ENCODE assay signal across 8 cellular contexts in genomic region chr1:203861379-203862184, GRCh38. TPM values are rescaled to one million over a fixed set of nuclear protein-coding genes. Genes with fewer than 3 reads are reported as not detected.
A peak's percentile ranks its signal among the peaks of the same experiment; 100 is the strongest.
DNase-seq lines count a peak whose midpoint lies in the region; ATAC-seq and TF ChIP-seq lines count a peak whose summit lies in the region.

Gene SNRPE (plus strand): TSS chr1:203861599. CDS start chr1:203861660, 61 bp downstream.

- H3K4me1 ChIP-seq in BE2C = no peaks in the 10 kb centered on the region; the same call in 1 of the 2 replicates

- DNase-seq in BE2C (peak; percentile 96), NCI-H510A (lab: John Stamatoyannopoulos, UW) (peak; percentile 94), cerebellum (ENCODE audit: low spot score) (peak; percentile 98), kidney epithelial cell (ENCODE audit: low read depth) (peak; percentile 89)
- peak; percentile 94 for DNase-seq in activated CD4-positive, alpha-beta T cell treated with anti-CD3 and anti-CD28 coated beads for 1 hour
- DNase-seq in stimulated activated CD4-positive, alpha-beta T cell treated with anti-CD3 and anti-CD28 coated beads, Interleukin-15, amount 100 ng/mL, for 48 hours (ENCODE audit: low read depth in 2 of 2) = peak; percentile 93

- H3K36me3 ChIP-seq in BE2C (peaks cover 37% of the 10 kb centered on the region), kidney epithelial cell (ENCODE audit: control insufficient read depth, insufficient read depth, low read length) (peaks cover 1% of the 10 kb centered on the region)

- TF ChIP-seq CTCF in BE2C (IDR thresholded peaks at IDR 0.05; ENCODE audit: low read depth, low read length) = peak; percentile 93
- TF ChIP-seq CTCF in kidney epithelial cell (IDR thresholded peaks at IDR 0.05; ENCODE audit: insufficient read depth, low read length, poor library complexity, severe bottlenecking) = peak; percentile 94

- H3K4me3 ChIP-seq in BE2C (ENCODE audit: low read depth, low read length) (peak within 1 kb of the TSS; percentile 96), kidney epithelial cell (ENCODE audit: low read depth, low read length) (peak within 1 kb of the TSS; percentile 88)

- H3K27me3 ChIP-seq in BE2C (no peaks in the 10 kb centered on the region), kidney epithelial cell (ENCODE audit: control insufficient read depth, insufficient read depth, low read length) (no peaks in the 10 kb centered on the region)

- ATAC-seq in HG03439 (IDR thresholded peaks at IDR 0.05; ENCODE audit: unreplicated experiment) = peak; percentile 94

- no peaks in the 10 kb centered on the region for H3K9me3 ChIP-seq in BE2C

- TF ChIP-seq POLR2A in GM19193 (IDR thresholded peaks at IDR 0.05; ENCODE audit: extremely low read depth, insufficient read depth, insufficient read length) = peak; percentile 88

RNA-seq across cellular contexts. Expression of gene SNRPE, which starts in this region (rescaled TPM):
- polyA plus RNA-seq in BE2C (2012; ENCODE audit: insufficient read depth, insufficient read length, low read depth) = 381 TPM
- 53.3 TPM for total RNA-seq in cerebellum
- total RNA-seq in kidney epithelial cell = 70.0 and 83.4 TPM in 2 replicates

Comparison
In these comparisons a context has a peak if more than half of its experiments do, and no peak if none do; other contexts are left out.
1. Peak in every context shown above with its lines: DNase-seq, ATAC-seq and H3K4me3 ChIP-seq.